In genomic region chr14:26363689-26364088, GRCh38 we compare ENCODE assay signal across 26 cellular contexts.
"Had no signal": no experiment of that assay in that cellular context is flagged by ENCODE, and none has a peak within 500 bp of the region (broad histone marks: within the 10 kb centered on the region; RNA-seq: fewer than 3 reads in every experiment).

No MANE protein-coding gene starts in this region.

- DNase-seq: stimulated activated CD4-positive, alpha-beta T cell treated with anti-CD3 and anti-CD28 coated beads, Interleukin-2, amount 100 ng/mL, for 48 hours; stimulated activated CD4-positive, alpha-beta T cell treated with anti-CD3 and anti-CD28 coated beads, Interleukin-4, amount 100 ng/mL, for 1 hour; stimulated activated CD4-positive, alpha-beta T cell treated with anti-CD3 and anti-CD28 coated beads, Interleukin-4, amount 100 ng/mL, for 24 hours; stimulated activated CD4-positive, alpha-beta T cell treated with anti-CD3 and anti-CD28 coated beads, Interleukin-4, amount 100 ng/mL, for 4 hours; stimulated activated CD8-positive, alpha-beta memory T cell treated with anti-CD3 and anti-CD28 coated beads, Interleukin-4, amount 100 ng/mL, for 48 hours; stimulated activated naive B cell treated with anti-CD40 and anti-IgM and Interleukin-4, amounts not matched to agents 10 μg/mL and 1 μg/mL and 100 μg/mL, for 72 hours; stimulated activated naive CD4-positive, alpha-beta T cell; stimulated activated naive CD4-positive, alpha-beta T cell treated with Interleukin-2 at 50 U/mL for 16 hours; stimulated activated naive CD8-positive, alpha-beta T cell treated with anti-CD3 and anti-CD28 coated beads, Interleukin-15, amount 100 ng/mL, for 72 hours; stomach; substantia nigra; testis; thyroid gland; tibial artery; transverse colon; trophoblast cell; upper lobe of left lung; upper lobe of right lung; uterus had no signal

- H3K36me3 ChIP-seq: stomach, suprapubic skin, thoracic aorta, thyroid gland, tibial artery, tibial nerve, transverse colon, upper lobe of left lung, upper lobe of right lung, uterus, vagina had no signal

- H3K27me3 ChIP-seq: stomach, suprapubic skin, testis, thyroid gland, tibial artery, tibial nerve, transverse colon, upper lobe of left lung, upper lobe of right lung, uterus, vagina had no signal

- H3K9me3 ChIP-seq: stomach, suprapubic skin, testis, thoracic aorta, thyroid gland, tibial artery, tibial nerve, transverse colon, upper lobe of left lung, upper lobe of right lung, uterus, vagina had no signal

- H3K4me1 ChIP-seq: stomach, suprapubic skin, testis, thyroid gland, tibial artery, transverse colon, upper lobe of left lung, upper lobe of right lung, uterus, vagina had no signal

- H3K27ac ChIP-seq: stomach, suprapubic skin, testis, thoracic aorta, thyroid gland, tibial artery, transverse colon, upper lobe of left lung, upper lobe of right lung, uterus, vagina had no signal

- ATAC-seq: stimulated activated effector memory CD8-positive, alpha-beta T cell treated with anti-CD3 and anti-CD28 coated beads, Interleukin-12 subunit alpha, Interleukin-12 subunit beta, amount 100 ng/mL, for 72 hours; stimulated activated memory B cell treated with anti-CD40 and anti-IgM and Interleukin-4, amounts not matched to agents 10 μg/mL and 1 μg/mL and 100 μg/mL, for 72 hours; stimulated activated naive B cell treated with anti-CD40 and anti-IgM and Interleukin-4, amounts not matched to agents 10 μg/mL and 1 μg/mL and 100 μg/mL, for 72 hours; stimulated activated naive CD8-positive, alpha-beta T cell treated with anti-CD3 and anti-CD28 coated beads, Interleukin-15, amount 100 ng/mL, for 72 hours; upper lobe of right lung had no signal

- FAIRE-seq: urothelium cell line had no signal

- H3K4me3 ChIP-seq: stomach, suprapubic skin, testis, thoracic aorta, thyroid gland, tibial artery, tibial nerve, transverse colon, upper lobe of left lung, upper lobe of right lung, uterus, vagina had no signal
